In genomic region chr15:56356616-56357015, GRCh38 we compare ENCODE assay signal across 10 cellular contexts. TPM values are rescaled to one million over a fixed set of nuclear protein-coding genes. Genes with fewer than 3 reads are reported as not detected.
A peak's percentile ranks its signal among the peaks of the same experiment; 100 is the strongest.
DNase-seq lines count a peak whose midpoint lies in the region; ATAC-seq and TF ChIP-seq lines count a peak whose summit lies in the region.
"Had no signal": no experiment of that assay in that cellular context is flagged by ENCODE, and none has a peak within 500 bp of the region (broad histone marks: within the 10 kb centered on the region; RNA-seq: fewer than 3 reads in every experiment).

No MANE protein-coding gene starts in this region.

- H3K27ac Mint-ChIP-seq in chondrocyte (ENCODE audit: unreplicated experiment), result no peak overlapping the region
- no peak overlapping the region for H3K27ac Mint-ChIP-seq in CD8-positive, alpha-beta T cell

- intact Hi-C loops in CD8-positive, alpha-beta T cell (cut with DNase I, micrococcal nuclease), result no loop called here

- peaks cover 16% of the 10 kb centered on the region for H3K27me3 Mint-ChIP-seq in chondrocyte (ENCODE audit: low read depth)
- H3K27me3 Mint-ChIP-seq in CD8-positive, alpha-beta T cell (ENCODE audit: low read depth), result no peaks in the 10 kb centered on the region

- CTCF ChIA-PET in CD8-positive, alpha-beta T cell (lab: Charles Lee), result no interaction called here

- peaks cover 9% of the 10 kb centered on the region for H3K4me1 Mint-ChIP-seq in chondrocyte (ENCODE audit: low read depth)
- no peaks in the 10 kb centered on the region for H3K4me1 Mint-ChIP-seq in CD8-positive, alpha-beta T cell (ENCODE audit: low read depth)

- H3K27me3 ChIP-seq in CD8-positive, alpha-beta T cell (ENCODE audit: insufficient read depth, low read length), result no peaks in the 10 kb centered on the region

- no peak overlapping the region for H3K4me3 ChIP-seq in CD8-positive, alpha-beta T cell (ENCODE audit: low read depth, low read length)

- H3K36me3 Mint-ChIP-seq in chondrocyte (ENCODE audit: low read depth), result peaks cover 1% of the 10 kb centered on the region
- H3K36me3 Mint-ChIP-seq in CD8-positive, alpha-beta T cell, result no peaks in the 10 kb centered on the region

- no peak for TF ChIP-seq CTCF in chondrocyte (IDR thresholded peaks at IDR 0.05)
- no peak for TF ChIP-seq CTCF in CD8-positive, alpha-beta T cell (IDR thresholded peaks at IDR 0.05)

- ATAC-seq in GM19035 (IDR thresholded peaks at IDR 0.05; ENCODE audit: unreplicated experiment), result peak; percentile 72
- peak; percentile 78 for ATAC-seq in HG03342 (IDR thresholded peaks at IDR 0.05; ENCODE audit: unreplicated experiment)
- ATAC-seq in esophagus mucosa, result no peak
- ATAC-seq in CD8-positive, alpha-beta T cell, result no peak
- ATAC-seq: Panc1 had no signal

- no peak overlapping the region for H3K27ac ChIP-seq in CD8-positive, alpha-beta T cell (ENCODE audit: low read depth, low read length)

- H3K4me3 Mint-ChIP-seq in chondrocyte (ENCODE audit: unreplicated experiment), result no peak overlapping the region
- no peak overlapping the region for H3K4me3 Mint-ChIP-seq in CD8-positive, alpha-beta T cell

- POLR2A ChIA-PET in CD8-positive, alpha-beta T cell (lab: Charles Lee), result no interaction called here

- DNase-seq in AG08395 (ENCODE audit: low spot score), result peak; percentile 40
- peak; percentile 44 for DNase-seq in SW480 (ENCODE audit: low spot score)
- no peak for DNase-seq in chondrocyte (ENCODE audit: low spot score)
- no peak for DNase-seq in CD8-positive, alpha-beta T cell
- DNase-seq in NCI-H82 (lab: John Stamatoyannopoulos, UW), result no peak
- DNase-seq: stimulated activated naive CD4-positive, alpha-beta T cell treated with Interleukin-2 at 50 U/mL for 16 hours had no signal

- H3K9me3 Mint-ChIP-seq in chondrocyte (ENCODE audit: low read depth), result no peaks in the 10 kb centered on the region
- H3K9me3 Mint-ChIP-seq in CD8-positive, alpha-beta T cell, result no peaks in the 10 kb centered on the region

- no peaks in the 10 kb centered on the region for H3K4me1 ChIP-seq in CD8-positive, alpha-beta T cell (ENCODE audit: insufficient read depth, low read length)

- H3K9me3 ChIP-seq in CD8-positive, alpha-beta T cell (ENCODE audit: low read length), result no peaks in the 10 kb centered on the region

- H3K36me3 ChIP-seq in CD8-positive, alpha-beta T cell (ENCODE audit: insufficient read depth, low read length), result no peaks in the 10 kb centered on the region

RNA-seq across cellular contexts. Expression of gene TEX9, which starts 8.6 kb away (rescaled TPM):
- total RNA-seq in esophagus mucosa (9.2 TPM), chondrocyte (2.4 to 4.6 TPM (median 3.3 TPM) in 3 replicates)
- 1 to 10 TPM; 1.1 to 1.7 TPM for total RNA-seq in CD8-positive, alpha-beta T cell

Comparison
In these comparisons a context has a peak if more than half of its experiments do, and no peak if none do; other contexts are left out.
1. DNase-seq: peak in AG08395 (single experiment) and SW480 (single experiment); none in chondrocyte (single experiment), CD8-positive, alpha-beta T cell (0 of 7) and NCI-H82 (single experiment).
2. ATAC-seq: peak in GM19035 (single experiment) and HG03342 (single experiment); none in esophagus mucosa (single experiment) and CD8-positive, alpha-beta T cell (single experiment).